1 cellular context compared by ENCODE assay signal in genomic region chr16:85528528-85529387, GRCh38.
TF ChIP-seq lines count a peak whose summit lies in the region.

No MANE protein-coding gene starts in this region.

TF ChIP-seq in GM12878, 131 proteins besides CTCF, POLR2A, EP300 and RAD21 (continued from another document):
- TF ChIP-seq CEBPZ (IDR thresholded peaks at IDR 0.05; ENCODE audit: low read depth, low read length) (no peak), BHLHE40 (IDR thresholded peaks at IDR 0.05; ENCODE audit: borderline replicate concordance in 1 of 2, low read depth in 2 of 2, low read length in 1 of 2) (no peak), REST (IDR thresholded peaks at IDR 0.05; ENCODE audit: low read depth, low read length) (no peak), POLR2AphosphoS5 (IDR thresholded peaks at IDR 0.05; ENCODE audit: low read length) (no peak), SMAD1 (IDR thresholded peaks at IDR 0.05; ENCODE audit: low read depth, partially characterized antibody) (no peak), ZNF217 (IDR thresholded peaks at IDR 0.05) (peak; percentile 20; the same call in 1 of the 2 replicates), MLLT1 (IDR thresholded peaks at IDR 0.05) (0 out of 2 replicates have a peak, but pooled peaks have one; percentile 39), ZBTB40 (IDR thresholded peaks at IDR 0.05; ENCODE audit: borderline replicate concordance) (no peak), SMARCA5 (IDR thresholded peaks at IDR 0.05) (peak; percentile 81), CBFB (IDR thresholded peaks at IDR 0.05; ENCODE audit: low read depth) (no peak), IRF4 (IDR thresholded peaks at IDR 0.05; ENCODE audit: low read depth, low read length) (no peak), TBL1XR1 (IDR thresholded peaks at IDR 0.05; ENCODE audit: low read depth, low read length) (no peak), HDAC2 (IDR thresholded peaks at IDR 0.05) (no peak), ZBTB4 (CRISPR knock-in tag; IDR thresholded peaks at IDR 0.05) (no peak), MYC (IDR thresholded peaks at IDR 0.05; ENCODE audit: insufficient read depth, insufficient read length, insufficient replicate concordance, low read length, severe bottlenecking) (no peak), JUNB (IDR thresholded peaks at IDR 0.05) (no peak)
